ENCODE assay signal across 16 cellular contexts in the genomic region with DNA sequence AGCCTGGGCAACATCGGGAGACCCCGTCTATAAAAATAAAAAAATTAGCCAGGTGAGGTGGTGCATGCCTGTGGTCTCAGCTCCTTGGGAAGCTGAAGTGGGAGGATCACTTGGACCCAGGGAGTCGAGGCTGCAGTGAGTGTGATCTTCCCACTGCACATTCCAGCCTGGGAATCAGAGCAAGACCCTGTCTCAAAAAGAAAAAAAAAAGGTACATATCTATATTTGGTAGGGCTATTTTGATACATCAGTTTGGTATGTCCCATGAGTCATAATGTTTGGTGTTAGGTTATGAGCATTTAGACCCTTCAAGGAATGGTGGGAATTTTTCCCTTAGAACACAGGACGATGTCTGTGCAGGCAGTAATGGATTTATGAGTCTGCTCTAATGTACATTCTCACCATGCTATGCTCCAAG. TPM values are rescaled to one million over a fixed set of nuclear protein-coding genes. Genes with fewer than 3 reads are reported as not detected.
DNase-seq lines count a peak whose midpoint lies in the region; ATAC-seq, FAIRE-seq and TF ChIP-seq lines count a peak whose summit lies in the region.
"Had no signal": no experiment of that assay in that cellular context is flagged by ENCODE, and none has a peak within 500 bp of the region (broad histone marks: within the 10 kb centered on the region; RNA-seq: fewer than 3 reads in every experiment).

No MANE protein-coding gene starts in this region.

- TF ChIP-seq CTCF in endothelial cell of umbilical vein (IDR thresholded peaks at IDR 0.05; ENCODE audit: extremely low read depth in 1 of 2, insufficient read depth in 1 of 2, low read depth in 1 of 2, low read length in 2 of 2) = no peak

- no peaks in the 10 kb centered on the region for H3K27me3 ChIP-seq in endothelial cell of umbilical vein (ENCODE audit: control insufficient read depth in 2 of 2, insufficient read depth in 2 of 2, low read length in 2 of 2)

- dilution Hi-C loops in endothelial cell of umbilical vein (cut with MboI; ENCODE audit: extremely low pct_ligation_motif_present, low sequenced_read_pairs) = no loop called here

- DNase-seq in EH (ENCODE audit: low read depth) (peak; percentile 98), LoVo (ENCODE audit: low spot score) (peak; percentile 59), endothelial cell of umbilical vein (ENCODE audit: low read depth, low spot score) (peak; percentile 73), non-pigmented ciliary epithelial cell (ENCODE audit: low read depth) (peak; percentile 92), NCI-H524 (lab: John Stamatoyannopoulos, UW) (no peak), OCI-M2 (lab: John Stamatoyannopoulos, UW; ENCODE audit: unreplicated experiment) (no peak), NCI-H2196 treated with DMSO at 0.1 percent for 48 hours (lab: John Stamatoyannopoulos, UW; ENCODE audit: unreplicated experiment) (no peak)
- DNase-seq: endodermal cell; GDM1; Karpas-422; NCI-H748 treated with DMSO at 0.1 percent for 48 hours; stimulated activated CD4-positive, alpha-beta T cell treated with anti-CD3 and anti-CD28 coated beads, Interleukin-12 subunit alpha, Interleukin-12 subunit beta, amount 100 ng/mL, for 4 hours had no signal

- intact Hi-C loops in endothelial cell of umbilical vein (cut with micrococcal nuclease) = loop anchor here (10.0 kb wide), 1 partner anchor 231 kb away; a partner anchor contains a TSS

- H3K9ac ChIP-seq in endothelial cell of umbilical vein (replicated peaks; ENCODE audit: extremely low read depth, insufficient read depth, low read length) = no peak overlapping the region

- no TSS peak for BruUV-seq in endothelial cell of umbilical vein (replicated peaks; lab: Mats Ljungman, UMichigan)

- no peaks in the 10 kb centered on the region for H4K20me1 ChIP-seq in endothelial cell of umbilical vein (replicated peaks; ENCODE audit: control insufficient read depth, extremely low read depth, insufficient read depth, low read length)

- H3K4me3 ChIP-seq in endothelial cell of umbilical vein (replicated peaks in 1 of 3; ENCODE audit: insufficient read depth in 1 of 3, low read depth in 1 of 3, low read length in 3 of 3) = no peak overlapping the region

- H2AFZ ChIP-seq in endothelial cell of umbilical vein (ENCODE audit: low read depth, low read length) = no peak overlapping the region

- POLR2A ChIA-PET in endothelial cell of umbilical vein (lab: Charles Lee) = no interaction called here

- FAIRE-seq in endothelial cell of umbilical vein (lab: Jason Lieb, UNC) = peak; percentile 67
- FAIRE-seq: GM19239 had no signal

- no peak overlapping the region for H3K4me2 ChIP-seq in endothelial cell of umbilical vein (ENCODE audit: insufficient read depth, low read length)

- H3K27ac ChIP-seq in endothelial cell of umbilical vein (ENCODE audit: insufficient read depth, low read depth, low read length) = peak overlapping the region; percentile 58

- ATAC-seq in HG03175 (IDR thresholded peaks at IDR 0.05; ENCODE audit: unreplicated experiment) = no peak

- peaks cover 16% of the 10 kb centered on the region for H3K4me1 ChIP-seq in endothelial cell of umbilical vein (ENCODE audit: control insufficient read depth, extremely low read depth, insufficient read depth, low read length)

- CTCF ChIA-PET in endothelial cell of umbilical vein (lab: Charles Lee) = no interaction called here

- no peaks in the 10 kb centered on the region for H3K9me3 ChIP-seq in endothelial cell of umbilical vein (replicated peaks; ENCODE audit: control insufficient read depth, insufficient read depth, low read length)

- TF ChIP-seq POLR2A in endothelial cell of umbilical vein (IDR thresholded peaks at IDR 0.05; ENCODE audit: low read depth, low read length) = no peak

- H3K79me2 ChIP-seq in endothelial cell of umbilical vein (ENCODE audit: control insufficient read depth, insufficient read depth, low read length) = no peaks in the 10 kb centered on the region

- H3K9me1 ChIP-seq in endothelial cell of umbilical vein (replicated peaks; ENCODE audit: control insufficient read depth, extremely low read depth, insufficient read depth, low read length) = no peaks in the 10 kb centered on the region

- H3K36me3 ChIP-seq in endothelial cell of umbilical vein (ENCODE audit: control insufficient read depth in 2 of 2, extremely low read depth in 1 of 2, insufficient read depth in 2 of 2, low read length in 2 of 2) = no peaks in the 10 kb centered on the region

TF ChIP-seq in endothelial cell of umbilical vein, 7 proteins besides CTCF, POLR2A, EP300 and RAD21:
- TF ChIP-seq FOS (IDR thresholded peaks at IDR 0.05; ENCODE audit: borderline replicate concordance, insufficient read depth, low read length) (peak; percentile 74), JUN (IDR thresholded peaks at IDR 0.05; ENCODE audit: borderline replicate concordance, insufficient read depth, insufficient read length, low read depth) (peak; percentile 76), POLR2AphosphoS5 (IDR thresholded peaks at IDR 0.05; ENCODE audit: insufficient read depth, low read depth, low read length) (no peak)

RNA-seq across cellular contexts. Expression of a gene that starts 55.3 kb away (rescaled TPM):
- total RNA-seq in endothelial cell of umbilical vein = not detected in 2 replicates
- polyA plus RNA-seq in endothelial cell of umbilical vein = 0.08 and 0.10 TPM in 2 replicates
- 0.08 TPM in 2 replicates for polyA plus RNA-seq in endothelial cell of umbilical vein (2011; cell fraction: cytosol; rRNA removed)
- 0.10 TPM in 1 of 2 replicates, not detected in the other for polyA plus RNA-seq in endothelial cell of umbilical vein (2011; cell fraction: nucleus; rRNA removed)
- 0.08 TPM in 1 of 2 replicates, not detected in the other for polyA plus RNA-seq in endothelial cell of umbilical vein (2012)
- polyA minus RNA-seq in endothelial cell of umbilical vein = 0.10 and 0.36 TPM in 2 replicates
- not detected for polyA minus RNA-seq in endothelial cell of umbilical vein (2011; cell fraction: cytosol; rRNA and poly(A)+ RNA removed)
- polyA minus RNA-seq in endothelial cell of umbilical vein (2011; cell fraction: nucleus; rRNA and poly(A)+ RNA removed) = 0.14 TPM in 1 of 2 replicates, not detected in the other
- total RNA-seq: activated T-helper 1 cell treated with anti-CD3 and anti-CD28 coated beads, Interleukin-12 subunit alpha, Interleukin-12 subunit beta, Interleukin-2, Interleukin-4 antibody, amounts not matched to agents 30 ng/mL and 10 ng/mL and 1 ng/mL, durations not matched to agents 14 hours and 24 hours and 36 hours; mesenteric fat pad had no signal

Comparison
In these comparisons a context has a peak if more than half of its experiments do, and no peak if none do; other contexts are left out.
1. DNase-seq: peak in EH (single experiment), LoVo (single experiment), endothelial cell of umbilical vein (single experiment) and non-pigmented ciliary epithelial cell (single experiment); none in NCI-H524 (0 of 2), OCI-M2 (single experiment) and NCI-H2196 treated with DMSO at 0.1 percent for 48 hours (single experiment).